ENCODE assay signal across 1 cellular context in the genomic region with DNA sequence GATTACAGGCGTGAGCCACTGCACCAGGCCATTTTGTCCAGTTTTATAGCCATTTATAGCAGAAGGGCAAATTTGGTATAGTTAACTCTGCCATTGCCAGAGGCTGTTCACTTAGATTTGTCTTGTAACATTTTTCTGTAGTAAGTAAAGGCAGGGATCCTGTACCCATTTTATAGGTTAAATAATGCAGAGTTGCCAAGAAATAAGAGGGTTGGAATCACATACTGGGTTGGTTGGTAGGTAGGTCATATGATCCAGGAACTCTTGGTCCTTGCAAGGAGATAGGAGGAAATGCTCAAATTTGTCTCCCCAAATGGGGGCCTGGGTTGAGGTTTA.
TF ChIP-seq lines count a peak whose summit lies in the region.

No MANE protein-coding gene starts in this region.

TF ChIP-seq in HepG2, 621 proteins besides CTCF, POLR2A, EP300 and RAD21 (continued from another document):
- TF ChIP-seq, protein P1, sequence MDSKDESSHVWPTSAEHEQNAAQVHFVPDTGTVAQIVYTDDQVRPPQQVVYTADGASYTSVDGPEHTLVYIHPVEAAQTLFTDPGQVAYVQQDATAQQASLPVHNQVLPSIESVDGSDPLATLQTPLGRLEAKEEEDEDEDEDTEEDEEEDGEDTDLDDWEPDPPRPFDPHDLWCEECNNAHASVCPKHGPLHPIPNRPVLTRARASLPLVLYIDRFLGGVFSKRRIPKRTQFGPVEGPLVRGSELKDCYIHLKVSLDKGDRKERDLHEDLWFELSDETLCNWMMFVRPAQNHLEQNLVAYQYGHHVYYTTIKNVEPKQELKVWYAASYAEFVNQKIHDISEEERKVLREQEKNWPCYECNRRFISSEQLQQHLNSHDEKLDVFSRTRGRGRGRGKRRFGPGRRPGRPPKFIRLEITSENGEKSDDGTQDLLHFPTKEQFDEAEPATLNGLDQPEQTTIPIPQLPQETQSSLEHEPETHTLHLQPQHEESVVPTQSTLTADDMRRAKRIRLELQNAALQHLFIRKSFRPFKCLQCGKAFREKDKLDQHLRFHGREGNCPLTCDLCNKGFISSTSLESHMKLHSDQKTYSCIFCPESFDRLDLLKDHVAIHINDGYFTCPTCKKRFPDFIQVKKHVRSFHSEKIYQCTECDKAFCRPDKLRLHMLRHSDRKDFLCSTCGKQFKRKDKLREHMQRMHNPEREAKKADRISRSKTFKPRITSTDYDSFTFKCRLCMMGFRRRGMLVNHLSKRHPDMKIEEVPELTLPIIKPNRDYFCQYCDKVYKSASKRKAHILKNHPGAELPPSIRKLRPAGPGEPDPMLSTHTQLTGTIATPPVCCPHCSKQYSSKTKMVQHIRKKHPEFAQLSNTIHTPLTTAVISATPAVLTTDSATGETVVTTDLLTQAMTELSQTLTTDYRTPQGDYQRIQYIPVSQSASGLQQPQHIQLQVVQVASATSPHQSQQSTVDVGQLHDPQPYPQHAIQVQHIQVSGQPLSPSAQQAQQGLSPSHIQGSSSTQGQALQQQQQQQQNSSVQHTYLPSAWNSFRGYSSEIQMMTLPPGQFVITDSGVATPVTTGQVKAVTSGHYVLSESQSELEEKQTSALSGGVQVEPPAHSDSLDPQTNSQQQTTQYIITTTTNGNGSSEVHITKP (CRISPR knock-in tag; IDR thresholded peaks at IDR 0.05; ENCODE audit: low read depth): no peak
- no peak for TF ChIP-seq ZBTB40 (IDR thresholded peaks at IDR 0.05)
- 0 out of 2 replicates have a peak, but pooled peaks have one; percentile 2 for TF ChIP-seq ZBTB40 (CRISPR knock-in tag; IDR thresholded peaks at IDR 0.05)
- no peak for TF ChIP-seq ZNF841 (CRISPR knock-in tag; IDR thresholded peaks at IDR 0.05; ENCODE audit: borderline replicate concordance)
- TF ChIP-seq ZFAT (CRISPR knock-in tag; conservative IDR thresholded peaks at IDR 0.05): no peak
- no peak for TF ChIP-seq NCOA2 (CRISPR knock-in tag; IDR thresholded peaks at IDR 0.05)
TF ChIP-seq in HepG2: peak in this region for 16.
